ENCODE assay signal across 13 cellular contexts in genomic region chr1:230327892-230328284, GRCh38.
A peak's percentile ranks its signal among the peaks of the same experiment; 100 is the strongest.
DNase-seq lines count a peak whose midpoint lies in the region; ATAC-seq, FAIRE-seq and TF ChIP-seq lines count a peak whose summit lies in the region.
"Had no signal": no experiment of that assay in that cellular context is flagged by ENCODE, and none has a peak within 500 bp of the region (broad histone marks: within the 10 kb centered on the region; RNA-seq: fewer than 3 reads in every experiment).

No MANE protein-coding gene starts in this region.

- H3K27ac ChIP-seq in A549 = peak overlapping the region in 1 of 2 experiments; percentile 72; a peak in 4 of 6 replicates
- no peak overlapping the region for H3K27ac ChIP-seq in uterus
- H3K27ac ChIP-seq: gastrocnemius medialis had no signal

- no peaks in the 10 kb centered on the region for H3K36me3 ChIP-seq in uterus
- H3K36me3 ChIP-seq: gastrocnemius medialis had no signal

- intact Hi-C loops in uterus (cut with DNase I; ENCODE audit: low total_unique reads) = no loop called here

- no peak for TF ChIP-seq CTCF in A549 (IDR thresholded peaks at IDR 0.05)
- no peak for TF ChIP-seq CTCF in chondrocyte (IDR thresholded peaks at IDR 0.05)
- TF ChIP-seq CTCF in uterus (IDR thresholded peaks at IDR 0.05) = no peak

- no peak overlapping the region for H3K4me3 ChIP-seq in A549
- H3K4me3 ChIP-seq in uterus = no peak overlapping the region
- H3K4me3 ChIP-seq: gastrocnemius medialis had no signal

- H3K27me3 Mint-ChIP-seq in T-helper 17 cell (peaks cover 17% of the 10 kb centered on the region), chondrocyte (ENCODE audit: low read depth) (no peaks in the 10 kb centered on the region)

- FAIRE-seq in A549 (lab: Jason Lieb, UNC) = no peak
- FAIRE-seq: bronchial epithelial cell had no signal

- POLR2A ChIA-PET in A549 (lab: Yijun Ruan, JAX) = no interaction called here

- TF ChIP-seq POLR2A in A549 (IDR thresholded peaks at IDR 0.05; ENCODE audit: low read length) (no peak), uterus (IDR thresholded peaks at IDR 0.05) (no peak)

- CTCF ChIA-PET in A549 (lab: Yijun Ruan, JAX) = interaction anchor here (1.0 kb wide), 1 partner anchor 13 kb away, joined by 3 read pairs; no protein-coding TSS in a partner anchor

- WGBS in A549 (ENCODE audit: missing lambda C conversion rate) = 28% methylated on average over 9 of the region's 9 CpGs

- peak; percentile 63 to 80; a peak in 4 of 6 replicates for ATAC-seq in A549
- ATAC-seq in GM21529 (IDR thresholded peaks at IDR 0.05; ENCODE audit: unreplicated experiment) = peak; percentile 68
- ATAC-seq in T-helper 17 cell = no peak
- ATAC-seq: gastrocnemius medialis had no signal

- TF ChIP-seq EP300 in A549 (IDR thresholded peaks at IDR 0.05) = no peak

- H3K4me1 ChIP-seq in A549 (peaks cover 20% of the 10 kb centered on the region), uterus (no peaks in the 10 kb centered on the region)
- H3K4me1 ChIP-seq: gastrocnemius medialis had no signal

- no peaks in the 10 kb centered on the region for H3K27me3 ChIP-seq in uterus
- H3K27me3 ChIP-seq: gastrocnemius medialis had no signal

- H3K9me3 Mint-ChIP-seq in chondrocyte (ENCODE audit: low read depth) = no peaks in the 10 kb centered on the region
- H3K9me3 Mint-ChIP-seq: mesothelial cell of epicardium had no signal

- no peaks in the 10 kb centered on the region for H3K9me3 ChIP-seq in A549
- H3K9me3 ChIP-seq in T-helper 17 cell (ENCODE audit: control insufficient read depth, low read length, poor library complexity, severe bottlenecking) = no peaks in the 10 kb centered on the region
- no peaks in the 10 kb centered on the region for H3K9me3 ChIP-seq in uterus
- H3K9me3 ChIP-seq: gastrocnemius medialis had no signal

- TF ChIP-seq RAD21 in A549 (conservative IDR thresholded peaks at IDR 0.05 in 1 of 2, IDR thresholded peaks at IDR 0.05 in 1 of 2) = no peak

- peak overlapping the region; percentile 57 for H3K4me2 ChIP-seq in A549

- H3K4me3 Mint-ChIP-seq in T-helper 17 cell (peak overlapping the region; percentile 71), chondrocyte (ENCODE audit: unreplicated experiment) (no peak overlapping the region)
- H3K4me3 Mint-ChIP-seq: CD14-positive monocyte, mesothelial cell of epicardium had no signal

- no peak overlapping the region for H3K27ac Mint-ChIP-seq in T-helper 17 cell
- H3K27ac Mint-ChIP-seq in chondrocyte (ENCODE audit: unreplicated experiment) = no peak overlapping the region
- H3K27ac Mint-ChIP-seq: mesothelial cell of epicardium had no signal

- H3K36me3 Mint-ChIP-seq in T-helper 17 cell (ENCODE audit: low read depth) (no peaks in the 10 kb centered on the region), chondrocyte (ENCODE audit: low read depth) (peaks cover 5% of the 10 kb centered on the region)
- H3K36me3 Mint-ChIP-seq: CD14-positive monocyte, mesothelial cell of epicardium had no signal

- peaks cover 6% of the 10 kb centered on the region for H3K4me1 Mint-ChIP-seq in T-helper 17 cell
- H3K4me1 Mint-ChIP-seq in chondrocyte (ENCODE audit: low read depth) = peaks cover 8% of the 10 kb centered on the region
- H3K4me1 Mint-ChIP-seq: CD14-positive monocyte had no signal

- DNase-seq in A549 (ENCODE audit: low read depth in 1 of 2, low spot score in 1 of 2) (peak; percentile 28 to 71), T-helper 17 cell (no peak), iris pigment epithelial cell (ENCODE audit: low read depth) (peak; percentile 40), chondrocyte (ENCODE audit: low spot score) (no peak), uterus (no peak), GOT3 (lab: John Stamatoyannopoulos, UW) (no peak), COLO668 (lab: John Stamatoyannopoulos, UW; ENCODE audit: unreplicated experiment) (no peak)
- DNase-seq: gastrocnemius medialis, T1000 had no signal

TF ChIP-seq in A549, 52 proteins besides CTCF, POLR2A, EP300 and RAD21:
- TF ChIP-seq BCL3 (IDR thresholded peaks at IDR 0.05) = no peak
- peak; percentile 53; the same call in 1 of the 2 replicates for TF ChIP-seq FOSL2 (IDR thresholded peaks at IDR 0.05)
- TF ChIP-seq FOSL2 (CRISPR knock-in tag; IDR thresholded peaks at IDR 0.05) = peak; percentile 74
- no peak for TF ChIP-seq PHF8 (IDR thresholded peaks at IDR 0.05; ENCODE audit: borderline replicate concordance, low read depth)
TF ChIP-seq in A549: peak in this region for 1.

Comparison
In these comparisons a context has a peak if more than half of its experiments do, and no peak if none do; other contexts are left out.
1. DNase-seq: peak in A549 (2 of 2) and iris pigment epithelial cell (single experiment); none in T-helper 17 cell (0 of 3), chondrocyte (single experiment), uterus (0 of 2), GOT3 (single experiment) and COLO668 (single experiment).